1 cellular context compared by ENCODE assay signal in the genomic region with DNA sequence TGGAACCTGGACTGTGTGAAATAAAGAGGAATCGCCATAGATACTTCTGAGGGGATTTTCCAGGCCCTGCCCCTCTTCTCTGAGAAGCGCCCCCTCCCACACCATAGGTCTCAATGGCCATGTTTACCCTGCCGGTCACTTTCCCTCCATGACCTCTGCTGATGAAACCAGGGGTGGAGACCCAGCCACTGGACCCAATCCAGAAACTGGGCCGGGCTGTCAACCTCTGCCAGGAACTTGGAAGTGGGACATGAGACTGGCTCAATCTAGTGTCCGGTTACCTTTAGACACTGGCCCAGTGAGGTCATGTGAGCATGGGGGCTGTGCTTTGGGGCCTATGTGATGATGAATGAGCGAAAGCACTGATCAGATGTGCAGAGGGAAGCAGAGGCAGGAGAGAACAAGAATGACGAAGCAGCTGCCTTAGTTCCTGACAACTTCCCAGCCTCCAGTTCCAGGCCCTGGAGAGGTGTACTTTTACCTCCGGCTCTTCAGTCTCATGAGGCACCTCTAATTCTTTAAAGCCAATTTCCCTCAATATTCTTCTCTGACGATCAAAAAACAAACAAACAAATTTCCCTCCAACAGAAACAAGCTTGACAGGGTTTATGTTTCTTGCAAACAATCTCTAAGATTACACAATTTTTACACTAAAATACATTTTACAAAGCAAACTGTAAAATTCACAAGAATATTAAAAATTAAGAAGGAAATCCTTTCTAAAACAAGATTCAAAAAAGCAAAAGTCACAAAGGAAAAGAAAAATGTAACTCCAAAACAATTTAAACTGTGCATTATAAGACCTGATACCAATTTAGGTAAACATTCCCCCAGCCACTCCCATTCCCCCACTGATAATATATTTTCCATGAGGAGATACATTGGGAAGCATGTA.
TF ChIP-seq lines count a peak whose summit lies in the region.

No MANE protein-coding gene starts in this region.

TF ChIP-seq in K562, 482 proteins besides CTCF, POLR2A, EP300 and RAD21 (continued from another document and continues in another):
- peak; percentile 12 for TF ChIP-seq DMBX1 (CRISPR knock-in tag; IDR thresholded peaks at IDR 0.05; ENCODE audit: borderline replicate concordance)
- no peak for TF ChIP-seq ZBTB26 (CRISPR knock-in tag; IDR thresholded peaks at IDR 0.05)
- peak; percentile 96 for TF ChIP-seq ATF7 (IDR thresholded peaks at IDR 0.05)
- no peak for TF ChIP-seq RBM15 (IDR thresholded peaks at IDR 0.05; ENCODE audit: insufficient read depth, low read length)
- no peak for TF ChIP-seq HDGF (IDR thresholded peaks at IDR 0.05)
- TF ChIP-seq IRF2 (CRISPR knock-in tag; IDR thresholded peaks at IDR 0.05) = no peak
- peak; percentile 82 for TF ChIP-seq NR2C1 (IDR thresholded peaks at IDR 0.05)
- peak; percentile 83 for TF ChIP-seq NR2C1 (tag; IDR thresholded peaks at IDR 0.05)
- peak; percentile 17; the same call in 1 of the 2 replicates for TF ChIP-seq MBD2 (IDR thresholded peaks at IDR 0.05; ENCODE audit: borderline replicate concordance, low read depth)
- peak; percentile 95 for TF ChIP-seq PKNOX1 (IDR thresholded peaks at IDR 0.05)
- TF ChIP-seq MXI1 (IDR thresholded peaks at IDR 0.05; ENCODE audit: low read depth, low read length) = no peak
- no peak for TF ChIP-seq ZBTB43 (CRISPR knock-in tag; IDR thresholded peaks at IDR 0.05)
- TF ChIP-seq TGIF2 (CRISPR knock-in tag; IDR thresholded peaks at IDR 0.05) = no peak
- peak; percentile 58 for TF ChIP-seq RBFOX2 (IDR thresholded peaks at IDR 0.05; ENCODE audit: low read depth, low read length)
- no peak for TF ChIP-seq TAL1 (IDR thresholded peaks at IDR 0.05)
- TF ChIP-seq ESRRB (CRISPR knock-in tag; IDR thresholded peaks at IDR 0.05; ENCODE audit: borderline replicate concordance) = no peak
- no peak for TF ChIP-seq ELK1 (CRISPR knock-in tag; IDR thresholded peaks at IDR 0.05)
- TF ChIP-seq HDAC1 (IDR thresholded peaks at IDR 0.05) = peak in 1 of 2 experiments; percentile 75; a peak in 1 of 4 replicates
- no peak for TF ChIP-seq XRCC3 (IDR thresholded peaks at IDR 0.05)
- no peak for TF ChIP-seq PHF20 (IDR thresholded peaks at IDR 0.05; ENCODE audit: partially characterized antibody)
- no peak; the same call in 1 of the 2 replicates for TF ChIP-seq PYGO2 (tag; IDR thresholded peaks at IDR 0.05)
- TF ChIP-seq ZZZ3 (IDR thresholded peaks at IDR 0.05) = no peak
- peak; percentile 62 for TF ChIP-seq ZBTB40 (IDR thresholded peaks at IDR 0.05)
- no peak for TF ChIP-seq ZBTB40 (CRISPR knock-in tag; IDR thresholded peaks at IDR 0.05)
- TF ChIP-seq RBBP5 (IDR thresholded peaks at IDR 0.05; ENCODE audit: borderline replicate concordance, insufficient read depth, low read length, poor library complexity, severe bottlenecking) = no peak
- no peak for TF ChIP-seq SRSF7 (optimal IDR thresholded peaks at IDR 0.05; ENCODE audit: low read depth, low read length)
- TF ChIP-seq RFX5 (IDR thresholded peaks at IDR 0.05; ENCODE audit: low read depth, low read length) = no peak
- TF ChIP-seq KDM1A (IDR thresholded peaks at IDR 0.05) = peak; percentile 51 to 75; a peak in 3 of 4 replicates
- TF ChIP-seq CXXC5 (CRISPR knock-in tag; IDR thresholded peaks at IDR 0.05) = no peak
- no peak for TF ChIP-seq ZNF140 (CRISPR knock-in tag; IDR thresholded peaks at IDR 0.05)
- no peak for TF ChIP-seq CLOCK (CRISPR knock-in tag; IDR thresholded peaks at IDR 0.05; ENCODE audit: borderline replicate concordance)
- TF ChIP-seq ZNF41 (CRISPR knock-in tag; conservative IDR thresholded peaks at IDR 0.05) = no peak
- 0 out of 2 replicates have a peak, but pooled peaks have one; percentile 11 for TF ChIP-seq TCF15 (CRISPR knock-in tag; IDR thresholded peaks at IDR 0.05)
- TF ChIP-seq ZNF431 (CRISPR knock-in tag; IDR thresholded peaks at IDR 0.05) = no peak
- no peak for TF ChIP-seq PURB (CRISPR knock-in tag; IDR thresholded peaks at IDR 0.05; ENCODE audit: low read depth)
- peak; percentile 85 for TF ChIP-seq C11orf30 (IDR thresholded peaks at IDR 0.05; ENCODE audit: low read depth)
- TF ChIP-seq, protein P1, sequence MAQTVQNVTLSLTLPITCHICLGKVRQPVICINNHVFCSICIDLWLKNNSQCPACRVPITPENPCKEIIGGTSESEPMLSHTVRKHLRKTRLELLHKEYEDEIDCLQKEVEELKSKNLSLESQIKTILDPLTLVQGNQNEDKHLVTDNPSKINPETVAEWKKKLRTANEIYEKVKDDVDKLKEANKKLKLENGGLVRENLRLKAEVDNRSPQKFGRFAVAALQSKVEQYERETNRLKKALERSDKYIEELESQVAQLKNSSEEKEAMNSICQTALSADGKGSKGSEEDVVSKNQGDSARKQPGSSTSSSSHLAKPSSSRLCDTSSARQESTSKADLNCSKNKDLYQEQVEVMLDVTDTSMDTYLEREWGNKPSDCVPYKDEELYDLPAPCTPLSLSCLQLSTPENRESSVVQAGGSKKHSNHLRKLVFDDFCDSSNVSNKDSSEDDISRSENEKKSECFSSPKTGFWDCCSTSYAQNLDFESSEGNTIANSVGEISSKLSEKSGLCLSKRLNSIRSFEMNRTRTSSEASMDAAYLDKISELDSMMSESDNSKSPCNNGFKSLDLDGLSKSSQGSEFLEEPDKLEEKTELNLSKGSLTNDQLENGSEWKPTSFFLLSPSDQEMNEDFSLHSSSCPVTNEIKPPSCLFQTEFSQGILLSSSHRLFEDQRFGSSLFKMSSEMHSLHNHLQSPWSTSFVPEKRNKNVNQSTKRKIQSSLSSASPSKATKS (CRISPR knock-in tag; IDR thresholded peaks at IDR 0.05) = no peak
- TF ChIP-seq SMARCA5 (IDR thresholded peaks at IDR 0.05) = 0 out of 2 replicates have a peak, but pooled peaks have one; percentile 23
- no peak for TF ChIP-seq TCFL5 (CRISPR knock-in tag; conservative IDR thresholded peaks at IDR 0.05)
- no peak for TF ChIP-seq HMG20A (CRISPR knock-in tag; conservative IDR thresholded peaks at IDR 0.05)
